In the genomic region with DNA sequence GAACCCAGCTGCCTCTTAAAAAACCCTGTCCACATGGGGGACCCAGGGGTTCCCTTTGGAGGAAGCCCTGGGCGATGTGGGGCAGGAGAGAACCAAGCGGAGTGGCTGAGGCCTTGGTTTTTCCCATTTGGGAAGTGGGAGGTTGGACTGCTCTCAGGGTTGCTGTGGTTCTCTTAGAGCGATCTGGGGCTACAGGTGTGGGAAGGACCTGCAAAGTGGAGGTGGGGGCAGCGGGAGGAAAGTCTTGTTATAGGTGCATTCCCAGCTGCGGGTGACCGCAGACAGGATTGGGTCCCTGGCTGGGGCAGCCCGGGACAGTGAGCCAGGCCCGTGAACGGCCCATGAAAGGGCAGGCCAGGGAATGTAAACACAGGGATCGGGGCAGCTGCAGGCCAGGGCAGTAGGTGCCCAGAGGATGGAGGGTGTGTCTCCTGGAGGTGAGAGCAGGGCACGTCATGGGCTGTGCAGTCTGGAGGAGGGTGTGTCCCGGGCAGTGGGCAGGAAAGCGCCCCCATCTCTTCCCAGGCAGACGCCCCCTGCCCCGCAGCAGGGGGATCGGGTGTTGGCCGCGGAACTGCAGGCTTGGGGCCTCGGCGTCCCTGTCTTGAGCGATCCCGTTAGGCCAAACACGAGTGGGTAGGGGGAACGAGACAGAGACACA, we compare ENCODE assay signal across 1 cellular context.
TF ChIP-seq lines count a peak whose summit lies in the region.

No MANE protein-coding gene starts in this region.

TF ChIP-seq in HepG2, 621 proteins besides CTCF, POLR2A, EP300 and RAD21 (continues in another document):
- TF ChIP-seq ZNF24 (IDR thresholded peaks at IDR 0.05) (no peak), ZNF260 (CRISPR knock-in tag; IDR thresholded peaks at IDR 0.05; ENCODE audit: borderline replicate concordance, low read depth) (no peak), ZFP1 (CRISPR knock-in tag; IDR thresholded peaks at IDR 0.05) (no peak), ZHX1 (CRISPR knock-in tag; IDR thresholded peaks at IDR 0.05; ENCODE audit: low read depth) (no peak), ZFX (CRISPR knock-in tag; IDR thresholded peaks at IDR 0.05; ENCODE audit: low read depth) (peak; percentile 39), ZSCAN21 (CRISPR knock-in tag; IDR thresholded peaks at IDR 0.05; ENCODE audit: borderline replicate concordance) (0 out of 2 replicates have a peak, but pooled peaks have one; percentile 39), FOXA3 (CRISPR knock-in tag; IDR thresholded peaks at IDR 0.05) (peak; percentile 57), MTERF4 (CRISPR knock-in tag; IDR thresholded peaks at IDR 0.05) (0 out of 2 replicates have a peak, but pooled peaks have one; percentile 29), FUBP1 (CRISPR knock-in tag; IDR thresholded peaks at IDR 0.05; ENCODE audit: borderline replicate concordance) (no peak), ZNF3 (CRISPR knock-in tag; IDR thresholded peaks at IDR 0.05) (no peak), ZGPAT (CRISPR knock-in tag; IDR thresholded peaks at IDR 0.05) (no peak), ZFP91 (CRISPR knock-in tag; IDR thresholded peaks at IDR 0.05; ENCODE audit: borderline replicate concordance) (0 out of 2 replicates have a peak, but pooled peaks have one; percentile 39), KLF6 (CRISPR knock-in tag; IDR thresholded peaks at IDR 0.05) (no peak), ZNF558 (CRISPR knock-in tag; IDR thresholded peaks at IDR 0.05; ENCODE audit: borderline replicate concordance) (0 out of 2 replicates have a peak, but pooled peaks have one; percentile 14), ZNF605 (CRISPR knock-in tag; IDR thresholded peaks at IDR 0.05) (no peak), ZNF253 (CRISPR knock-in tag; IDR thresholded peaks at IDR 0.05; ENCODE audit: borderline replicate concordance) (0 out of 2 replicates have a peak, but pooled peaks have one; percentile 53), SMAD3 (CRISPR knock-in tag; IDR thresholded peaks at IDR 0.05) (no peak), ZNF556 (CRISPR knock-in tag; IDR thresholded peaks at IDR 0.05; ENCODE audit: borderline replicate concordance) (no peak), ZFP82 (CRISPR knock-in tag; IDR thresholded peaks at IDR 0.05; ENCODE audit: borderline replicate concordance) (0 out of 2 replicates have a peak, but pooled peaks have one; percentile 3), ZNF552 (CRISPR knock-in tag; IDR thresholded peaks at IDR 0.05; ENCODE audit: borderline replicate concordance) (no peak), ZZZ3 (CRISPR knock-in tag; IDR thresholded peaks at IDR 0.05; ENCODE audit: borderline replicate concordance) (peak; percentile 51; the same call in 1 of the 2 replicates), NFE2L1 (CRISPR knock-in tag; IDR thresholded peaks at IDR 0.05; ENCODE audit: borderline replicate concordance) (no peak), RORA (CRISPR knock-in tag; IDR thresholded peaks at IDR 0.05) (no peak), HMG20A (CRISPR knock-in tag; IDR thresholded peaks at IDR 0.05; ENCODE audit: borderline replicate concordance) (no peak), FOXP1 (IDR thresholded peaks at IDR 0.05) (no peak), FOXP1 (CRISPR knock-in tag; IDR thresholded peaks at IDR 0.05) (no peak), ZSCAN29 (CRISPR knock-in tag; conservative IDR thresholded peaks at IDR 0.05) (no peak), ZNF644 (CRISPR knock-in tag; IDR thresholded peaks at IDR 0.05; ENCODE audit: low read depth) (no peak), ZNF230 (CRISPR knock-in tag; IDR thresholded peaks at IDR 0.05) (no peak), TERF1 (CRISPR knock-in tag; IDR thresholded peaks at IDR 0.05) (no peak), FOXA1 (IDR thresholded peaks at IDR 0.05) (no peak), FOXA1 (CRISPR knock-in tag; IDR thresholded peaks at IDR 0.05) (peak; percentile 88), MATR3 (CRISPR knock-in tag; IDR thresholded peaks at IDR 0.05) (no peak), PATZ1 (CRISPR knock-in tag; IDR thresholded peaks at IDR 0.05) (0 out of 2 replicates have a peak, but pooled peaks have one; percentile 33), HNRNPH1 (optimal IDR thresholded peaks at IDR 0.05; ENCODE audit: low read depth, low read length) (no peak), ZNF570 (CRISPR knock-in tag; IDR thresholded peaks at IDR 0.05; ENCODE audit: borderline replicate concordance) (no peak), NR2F2 (IDR thresholded peaks at IDR 0.05; ENCODE audit: borderline replicate concordance, low read depth) (no peak)
- TF ChIP-seq, protein P1, sequence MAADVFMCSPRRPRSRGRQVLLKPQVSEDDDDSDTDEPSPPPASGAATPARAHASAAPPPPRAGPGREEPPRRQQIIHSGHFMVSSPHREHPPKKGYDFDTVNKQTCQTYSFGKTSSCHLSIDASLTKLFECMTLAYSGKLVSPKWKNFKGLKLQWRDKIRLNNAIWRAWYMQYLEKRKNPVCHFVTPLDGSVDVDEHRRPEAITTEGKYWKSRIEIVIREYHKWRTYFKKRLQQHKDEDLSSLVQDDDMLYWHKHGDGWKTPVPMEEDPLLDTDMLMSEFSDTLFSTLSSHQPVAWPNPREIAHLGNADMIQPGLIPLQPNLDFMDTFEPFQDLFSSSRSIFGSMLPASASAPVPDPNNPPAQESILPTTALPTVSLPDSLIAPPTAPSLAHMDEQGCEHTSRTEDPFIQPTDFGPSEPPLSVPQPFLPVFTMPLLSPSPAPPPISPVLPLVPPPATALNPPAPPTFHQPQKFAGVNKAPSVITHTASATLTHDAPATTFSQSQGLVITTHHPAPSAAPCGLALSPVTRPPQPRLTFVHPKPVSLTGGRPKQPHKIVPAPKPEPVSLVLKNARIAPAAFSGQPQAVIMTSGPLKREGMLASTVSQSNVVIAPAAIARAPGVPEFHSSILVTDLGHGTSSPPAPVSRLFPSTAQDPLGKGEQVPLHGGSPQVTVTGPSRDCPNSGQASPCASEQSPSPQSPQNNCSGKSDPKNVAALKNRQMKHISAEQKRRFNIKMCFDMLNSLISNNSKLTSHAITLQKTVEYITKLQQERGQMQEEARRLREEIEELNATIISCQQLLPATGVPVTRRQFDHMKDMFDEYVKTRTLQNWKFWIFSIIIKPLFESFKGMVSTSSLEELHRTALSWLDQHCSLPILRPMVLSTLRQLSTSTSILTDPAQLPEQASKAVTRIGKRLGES (CRISPR knock-in tag; IDR thresholded peaks at IDR 0.05; ENCODE audit: borderline replicate concordance): no peak
- TF ChIP-seq, protein P2, sequence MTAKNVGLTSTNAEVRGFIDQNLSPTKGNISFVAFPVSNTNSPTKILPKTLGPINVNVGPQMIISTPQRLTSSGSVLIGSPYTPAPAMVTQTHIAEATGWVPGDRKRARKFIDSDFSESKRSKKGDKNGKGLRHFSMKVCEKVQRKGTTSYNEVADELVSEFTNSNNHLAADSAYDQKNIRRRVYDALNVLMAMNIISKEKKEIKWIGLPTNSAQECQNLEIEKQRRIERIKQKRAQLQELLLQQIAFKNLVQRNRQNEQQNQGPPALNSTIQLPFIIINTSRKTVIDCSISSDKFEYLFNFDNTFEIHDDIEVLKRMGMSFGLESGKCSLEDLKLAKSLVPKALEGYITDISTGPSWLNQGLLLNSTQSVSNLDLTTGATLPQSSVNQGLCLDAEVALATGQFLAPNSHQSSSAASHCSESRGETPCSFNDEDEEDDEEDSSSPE (CRISPR knock-in tag; IDR thresholded peaks at IDR 0.05): no peak
- TF ChIP-seq, protein P3, sequence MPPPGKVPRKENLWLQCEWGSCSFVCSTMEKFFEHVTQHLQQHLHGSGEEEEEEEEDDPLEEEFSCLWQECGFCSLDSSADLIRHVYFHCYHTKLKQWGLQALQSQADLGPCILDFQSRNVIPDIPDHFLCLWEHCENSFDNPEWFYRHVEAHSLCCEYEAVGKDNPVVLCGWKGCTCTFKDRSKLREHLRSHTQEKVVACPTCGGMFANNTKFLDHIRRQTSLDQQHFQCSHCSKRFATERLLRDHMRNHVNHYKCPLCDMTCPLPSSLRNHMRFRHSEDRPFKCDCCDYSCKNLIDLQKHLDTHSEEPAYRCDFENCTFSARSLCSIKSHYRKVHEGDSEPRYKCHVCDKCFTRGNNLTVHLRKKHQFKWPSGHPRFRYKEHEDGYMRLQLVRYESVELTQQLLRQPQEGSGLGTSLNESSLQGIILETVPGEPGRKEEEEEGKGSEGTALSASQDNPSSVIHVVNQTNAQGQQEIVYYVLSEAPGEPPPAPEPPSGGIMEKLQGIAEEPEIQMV (CRISPR knock-in tag; IDR thresholded peaks at IDR 0.05; ENCODE audit: low read depth): no peak
